In genomic region chr21:42056996-42057689, GRCh38 we compare ENCODE assay signal across 8 cellular contexts. TPM values are rescaled to one million over a fixed set of nuclear protein-coding genes. Genes with fewer than 3 reads are reported as not detected.
DNase-seq lines count a peak whose midpoint lies in the region; ATAC-seq and TF ChIP-seq lines count a peak whose summit lies in the region.

No MANE protein-coding gene starts in this region.

- H3K36me3 Mint-ChIP-seq in Caco-2 (ENCODE audit: insufficient read depth, unreplicated experiment): peaks cover 9% of the 10 kb centered on the region

- no peaks in the 10 kb centered on the region for H3K9me3 ChIP-seq in Caco-2
- H3K9me3 ChIP-seq in Karpas-422 (ENCODE audit: low read length): no peaks in the 10 kb centered on the region

- TSS peak; percentile 93 for BruUV-seq in Caco-2 (replicated peaks; lab: Mats Ljungman, UMichigan)

- no peaks in the 10 kb centered on the region for H4K20me1 ChIP-seq in Karpas-422 (ENCODE audit: insufficient read depth, low read depth, low read length)

- POLR2A ChIA-PET in Caco-2 (lab: Charles Lee): no interaction called here

- H3K27ac Mint-ChIP-seq in Caco-2 (ENCODE audit: unreplicated experiment): peak overlapping the region; percentile 85

- DNase-seq in Caco-2: peak; percentile 84 to 86
- DNase-seq in NCI-H146 treated with DMSO at 0.1 percent for 48 hours (lab: John Stamatoyannopoulos, UW; ENCODE audit: unreplicated experiment): peak; percentile 28
- peak; percentile 23 for DNase-seq in choroid plexus epithelial cell (ENCODE audit: low read depth)
- DNase-seq in myocyte (ENCODE audit: low read depth): peak; percentile 43
- DNase-seq in NCI-H446 treated with DMSO at 0.1 percent for 48 hours (lab: John Stamatoyannopoulos, UW): no peak
- no peak for DNase-seq in Karpas-422
- no peak for DNase-seq in Kasumi-1 (lab: John Stamatoyannopoulos, UW)

- H3K79me2 ChIP-seq in Karpas-422 (ENCODE audit: low read length): no peaks in the 10 kb centered on the region

- no peak for ATAC-seq in GM21528 (IDR thresholded peaks at IDR 0.05; ENCODE audit: low FRiP score, unreplicated experiment)

- no peaks in the 10 kb centered on the region for H3K9me3 Mint-ChIP-seq in Caco-2 (ENCODE audit: unreplicated experiment)

- H2AFZ ChIP-seq in Karpas-422 (ENCODE audit: low read length): no peak overlapping the region

- CTCF ChIA-PET in Caco-2 (lab: Charles Lee): interaction anchor here (0.8 kb wide), 1 partner anchor 51 kb away, joined by 3 read pairs; no protein-coding TSS in a partner anchor

- no peak for TF ChIP-seq CTCF in Caco-2 (IDR thresholded peaks at IDR 0.05; ENCODE audit: insufficient read depth in 1 of 2, low read depth in 1 of 2, low read length in 1 of 2, severe bottlenecking in 1 of 2, unreplicated experiment in 1 of 2)
- TF ChIP-seq CTCF in choroid plexus epithelial cell (conservative IDR thresholded peaks at IDR 0.05; ENCODE audit: low read depth, low read length): no peak

- no peak overlapping the region for H3K27ac ChIP-seq in Karpas-422 (ENCODE audit: low read length)

- no peak overlapping the region for H3K9ac ChIP-seq in Karpas-422 (ENCODE audit: low read length)

- intact Hi-C loops in Caco-2 (cut with micrococcal nuclease; ENCODE audit: unreplicated experiment): loop anchor here (1.0 to 2.0 kb wide), 4 partner anchors 10 to 60 kb away; partner anchors contain the start of gene ZBTB21

- no peaks in the 10 kb centered on the region for H3K27me3 Mint-ChIP-seq in Caco-2 (ENCODE audit: insufficient read depth, unreplicated experiment)

- H3K4me1 ChIP-seq in Caco-2 (peaks cover 52% of the 10 kb centered on the region), Karpas-422 (ENCODE audit: low read length) (peaks cover 15% of the 10 kb centered on the region)

- peak overlapping the region; percentile 70 for H3K4me3 Mint-ChIP-seq in Caco-2 (ENCODE audit: unreplicated experiment)

- no peaks in the 10 kb centered on the region for H3K27me3 ChIP-seq in Caco-2 (replicated peaks; ENCODE audit: control insufficient read depth, insufficient read depth, low read length)
- no peaks in the 10 kb centered on the region for H3K27me3 ChIP-seq in Karpas-422 (ENCODE audit: low read length)

- H3K4me1 Mint-ChIP-seq in Caco-2 (ENCODE audit: low read depth, unreplicated experiment): peaks cover 27% of the 10 kb centered on the region

- no peaks in the 10 kb centered on the region for H3K9me2 ChIP-seq in Karpas-422 (replicated peaks; ENCODE audit: insufficient read depth, low read length)

- H3K36me3 ChIP-seq in Caco-2 (ENCODE audit: control insufficient read depth, insufficient read depth, low read length) (no peaks in the 10 kb centered on the region), Karpas-422 (ENCODE audit: insufficient read depth, low read length) (no peaks in the 10 kb centered on the region)

- no peak overlapping the region for H3K4me2 ChIP-seq in Karpas-422 (ENCODE audit: low read depth, low read length, poor library complexity, severe bottlenecking)

- H3K4me3 ChIP-seq in Caco-2 (ENCODE audit: low read depth, low read length) (peak overlapping the region; percentile 30), choroid plexus epithelial cell (ENCODE audit: low read depth, low read length) (no peak overlapping the region), Karpas-422 (ENCODE audit: low read length) (no peak overlapping the region)

RNA-seq across cellular contexts. Expression of gene UMODL1, which starts 14.0 kb away (rescaled TPM):
- total RNA-seq in Caco-2 (2022) (0.20 and 0.21 TPM in 2 replicates), myocyte (not detected in 2 replicates)
- 0.04 TPM for polyA plus RNA-seq in myocyte (2012)
- total RNA-seq in Karpas-422 (2014; rRNA removed; shearing (Covaris generic); ENCODE audit: low replicate concordance): 2.3 and 2.5 TPM in 2 replicates

RNA-seq across cellular contexts. Expression of gene ZBTB21, which starts 47.0 kb away (rescaled TPM):
- total RNA-seq in Caco-2 (2022): 21.4 and 23.3 TPM in 2 replicates
- total RNA-seq in myocyte: 7.3 and 8.0 TPM in 2 replicates
- polyA plus RNA-seq in myocyte (2012): 3.5 TPM
- 1.2 and 2.8 TPM in 2 replicates for total RNA-seq in Karpas-422 (2014; rRNA removed; shearing (Covaris generic); ENCODE audit: low replicate concordance)

Comparison
In these comparisons a context has a peak if more than half of its experiments do, and no peak if none do; other contexts are left out.
1. DNase-seq: peak in Caco-2 (2 of 2), NCI-H146 treated with DMSO at 0.1 percent for 48 hours (single experiment), choroid plexus epithelial cell (single experiment) and myocyte (single experiment); none in NCI-H446 treated with DMSO at 0.1 percent for 48 hours (single experiment), Karpas-422 (single experiment) and Kasumi-1 (0 of 2).